Comparison of ENCODE assay signal across 13 cellular contexts in genomic region chr9:112502177-112502946, GRCh38.
"Had no signal": no experiment of that assay in that cellular context is flagged by ENCODE, and none has a peak within 500 bp of the region (broad histone marks: within the 10 kb centered on the region; RNA-seq: fewer than 3 reads in every experiment).

No MANE protein-coding gene starts in this region.

- H3K36me3 ChIP-seq: left ventricle myocardium inferior, prostate gland, right atrium auricular region had no signal

- H3K27ac ChIP-seq: left ventricle myocardium inferior, prostate gland, right atrium auricular region, VCaP had no signal

- H3K9me3 Mint-ChIP-seq: stimulated activated naive CD8-positive, alpha-beta T cell treated with anti-CD3 and anti-CD28 coated beads, Interleukin-15, Interleukin-2, amounts not matched to agents 100 ng/mL and 50 ng/mL, for 24 hours had no signal

- H3K4me1 ChIP-seq: prostate gland, right atrium auricular region had no signal

- H3K9me3 ChIP-seq: left ventricle myocardium inferior, prostate gland, right atrium auricular region had no signal

- H3K27me3 ChIP-seq: right atrium auricular region had no signal

- H3K27ac Mint-ChIP-seq: activated naive CD8-positive, alpha-beta T cell; stimulated activated naive CD8-positive, alpha-beta T cell treated with anti-CD3 and anti-CD28 coated beads, Interleukin-15, Interleukin-2, amounts not matched to agents 100 ng/mL and 50 ng/mL, for 24 hours had no signal

- DNase-seq: activated CD4-positive, alpha-beta T cell treated with anti-CD3 and anti-CD28 coated beads, Interleukin-2, amount 50 U/mL, for 48 hours; activated T-cell treated with anti-CD3 and anti-CD28 coated beads for 4 hours; effector CD4-positive, alpha-beta T cell; kidney; occipital lobe; stimulated activated CD4-positive, alpha-beta T cell treated with anti-CD3 and anti-CD28 coated beads, Interleukin-2, amount 100 ng/mL, for 24 hours; T-helper 2 cell had no signal

- H3K4me3 Mint-ChIP-seq: activated naive CD8-positive, alpha-beta T cell; stimulated activated naive CD8-positive, alpha-beta T cell treated with anti-CD3 and anti-CD28 coated beads, Interleukin-15, Interleukin-2, amounts not matched to agents 100 ng/mL and 50 ng/mL, for 24 hours had no signal

- H3K27me3 Mint-ChIP-seq: activated naive CD8-positive, alpha-beta T cell; stimulated activated naive CD8-positive, alpha-beta T cell treated with anti-CD3 and anti-CD28 coated beads, Interleukin-15, Interleukin-2, amounts not matched to agents 100 ng/mL and 50 ng/mL, for 24 hours had no signal

- H3K4me3 ChIP-seq: left ventricle myocardium inferior, prostate gland, right atrium auricular region had no signal
